36 cellular contexts compared by ENCODE assay signal in genomic region chr15:41856716-41857115, GRCh38.
"Had no signal": no experiment of that assay in that cellular context is flagged by ENCODE, and none has a peak within 500 bp of the region (broad histone marks: within the 10 kb centered on the region; RNA-seq: fewer than 3 reads in every experiment).

No MANE protein-coding gene starts in this region.

- H3K27ac Mint-ChIP-seq: activated B cell treated with CpG ODN at 0.5 μM for 24 hours; activated CD4-positive, alpha-beta memory T cell treated with anti-CD3 and anti-CD28 coated beads for 36 hours; activated CD4-positive, alpha-beta T cell treated with anti-CD3 and anti-CD28 coated beads, Interleukin-2, amount 10 ng/mL, durations not matched to agents 24 days and 14 days; activated CD8-positive, alpha-beta T cell treated with anti-CD3 and anti-CD28 coated beads for 36 hours; activated naive CD4-positive, alpha-beta T cell treated with anti-CD3 and anti-CD28 coated beads for 36 hours; activated naive CD4-positive, alpha-beta T cell treated with anti-CD3 and anti-CD28 coated beads, Interleukin-2, amount 50 U/mL, for 72 hours; activated naive CD8-positive, alpha-beta T cell treated with anti-CD3 and anti-CD28 coated beads for 36 hours; activated T-cell treated with anti-CD3 and anti-CD28 coated beads, Interleukin-2, amount 50 U/mL, for 72 hours; activated T-helper 1 cell treated with anti-CD3 and anti-CD28 coated beads, Interleukin-12 subunit alpha, Interleukin-12 subunit beta, Interleukin-2, Interleukin-4 antibody, amounts not matched to agents 30 ng/mL and 10 ng/mL and 1 ng/mL, durations not matched to agents 14 hours and 24 hours and 36 hours; activated T-helper 17 cell treated with anti-CD3 and anti-CD28 coated beads, Interleukin-2, amount 50 U/mL, for 72 hours; T-helper 1 cell treated with Interleukin-12 subunit alpha and Interleukin-12 subunit beta and Interleukin-4 antibody, amounts not matched to agents 30 μg/mL and 1 μg/mL, for 36 hours; T-helper 2 cell treated with Interferon-gamma antibody and Interleukin-4, amounts not matched to agents 5 μg/mL and 100 μg/mL, for 36 hours had no signal

- H3K36me3 Mint-ChIP-seq: activated CD4-positive, alpha-beta memory T cell treated with anti-CD3 and anti-CD28 coated beads for 36 hours; activated naive CD4-positive, alpha-beta T cell treated with anti-CD3 and anti-CD28 coated beads, Interleukin-2, amount 50 U/mL, for 72 hours; activated naive CD8-positive, alpha-beta T cell treated with anti-CD3 and anti-CD28 coated beads for 36 hours had no signal

- H3K27me3 ChIP-seq: adrenal gland, body of pancreas, brain microvascular endothelial cell, breast epithelium had no signal

- H3K9me3 Mint-ChIP-seq: activated B cell treated with CpG ODN at 0.5 μM for 24 hours; activated CD4-positive, alpha-beta memory T cell treated with anti-CD3 and anti-CD28 coated beads for 36 hours; activated CD4-positive, alpha-beta T cell treated with anti-CD3 and anti-CD28 coated beads, Interleukin-2, amount 10 ng/mL, durations not matched to agents 24 days and 14 days; activated CD8-positive, alpha-beta T cell treated with anti-CD3 and anti-CD28 coated beads for 36 hours; activated naive CD4-positive, alpha-beta T cell treated with anti-CD3 and anti-CD28 coated beads for 36 hours; activated naive CD4-positive, alpha-beta T cell treated with anti-CD3 and anti-CD28 coated beads, Interleukin-2, amount 50 U/mL, for 72 hours; activated naive CD8-positive, alpha-beta T cell treated with anti-CD3 and anti-CD28 coated beads for 36 hours; activated T-cell treated with anti-CD3 and anti-CD28 coated beads, Interleukin-2, amount 50 U/mL, for 4 hours; activated T-cell treated with anti-CD3 and anti-CD28 coated beads, Interleukin-2, amount 50 U/mL, for 72 hours; activated T-helper 1 cell treated with anti-CD3 and anti-CD28 coated beads, Interleukin-12 subunit alpha, Interleukin-12 subunit beta, Interleukin-2, Interleukin-4 antibody, amounts not matched to agents 30 ng/mL and 10 ng/mL and 1 ng/mL, durations not matched to agents 14 hours and 24 hours and 36 hours; activated T-helper 17 cell treated with anti-CD3 and anti-CD28 coated beads, Interleukin-2, amount 50 U/mL, for 72 hours; T-helper 1 cell treated with Interleukin-12 subunit alpha and Interleukin-12 subunit beta and Interleukin-4 antibody, amounts not matched to agents 30 μg/mL and 1 μg/mL, for 36 hours; T-helper 2 cell treated with Interferon-gamma antibody and Interleukin-4, amounts not matched to agents 5 μg/mL and 100 μg/mL, for 36 hours had no signal

- H3K4me3 Mint-ChIP-seq: activated B cell treated with CpG ODN at 0.5 μM for 24 hours; activated CD4-positive, alpha-beta memory T cell treated with anti-CD3 and anti-CD28 coated beads for 36 hours; activated CD4-positive, alpha-beta T cell treated with anti-CD3 and anti-CD28 coated beads, Interleukin-2, amount 10 ng/mL, durations not matched to agents 24 days and 14 days; activated CD8-positive, alpha-beta T cell treated with anti-CD3 and anti-CD28 coated beads for 36 hours; activated naive CD4-positive, alpha-beta T cell treated with anti-CD3 and anti-CD28 coated beads for 36 hours; activated naive CD8-positive, alpha-beta T cell treated with anti-CD3 and anti-CD28 coated beads for 36 hours; activated T-cell treated with anti-CD3 and anti-CD28 coated beads, Interleukin-2, amount 50 U/mL, for 4 hours; activated T-cell treated with anti-CD3 and anti-CD28 coated beads, Interleukin-2, amount 50 U/mL, for 72 hours; activated T-helper 1 cell treated with anti-CD3 and anti-CD28 coated beads, Interleukin-12 subunit alpha, Interleukin-12 subunit beta, Interleukin-2, Interleukin-4 antibody, amounts not matched to agents 30 ng/mL and 10 ng/mL and 1 ng/mL, durations not matched to agents 14 hours and 24 hours and 36 hours; activated T-helper 17 cell treated with anti-CD3 and anti-CD28 coated beads, Interleukin-2, amount 50 U/mL, for 72 hours; T-helper 1 cell treated with Interleukin-12 subunit alpha and Interleukin-12 subunit beta and Interleukin-4 antibody, amounts not matched to agents 30 μg/mL and 1 μg/mL, for 36 hours; T-helper 2 cell treated with Interferon-gamma antibody and Interleukin-4, amounts not matched to agents 5 μg/mL and 100 μg/mL, for 36 hours had no signal

- H3K4me1 ChIP-seq: adrenal gland, body of pancreas, breast epithelium had no signal

- H3K4me3 ChIP-seq: adrenal gland, body of pancreas, breast epithelium had no signal

- DNase-seq: activated B cell treated with CpG ODN at 0.5 μM for 24 hours; activated CD4-positive, alpha-beta memory T cell treated with anti-CD3 and anti-CD28 coated beads for 36 hours; activated CD4-positive, alpha-beta T cell treated with anti-CD3 and anti-CD28 coated beads for 4 hours; activated CD4-positive, alpha-beta T cell treated with anti-CD3 and anti-CD28 coated beads, Interleukin-2, amount 10 ng/mL, durations not matched to agents 24 days and 14 days; activated CD4-positive, alpha-beta T cell treated with anti-CD3 and anti-CD28 coated beads, Interleukin-2, amount 50 U/mL, for 1 hour; activated CD4-positive, alpha-beta T cell treated with anti-CD3 and anti-CD28 coated beads, Interleukin-2, amount 50 U/mL, for 4 hours; activated CD4-positive, CD25-positive, alpha-beta regulatory T cell treated with anti-CD3 and anti-CD28 coated beads, Interleukin-2, amount 50 U/mL, for 72 hours; activated CD8-positive, alpha-beta memory T cell treated with anti-CD3 and anti-CD28 coated beads, Interleukin-2, amount 50 U/mL, for 4 hours; activated CD8-positive, alpha-beta T cell treated with anti-CD3 and anti-CD28 coated beads for 36 hours; activated effector memory CD4-positive, alpha-beta T cell treated with anti-CD3 and anti-CD28 coated beads, Interleukin-2, amount 50 U/mL, for 16 hours; activated gamma-delta T cell treated with Interleukin-2 at 50 U/mL for 16 hours; activated naive CD4-positive, alpha-beta T cell; activated naive CD4-positive, alpha-beta T cell treated with anti-CD3 and anti-CD28 coated beads for 36 hours; activated naive CD4-positive, alpha-beta T cell treated with anti-CD3 and anti-CD28 coated beads, Interleukin-2, amount 50 U/mL, for 16 hours; activated naive CD8-positive, alpha-beta T cell treated with anti-CD3 and anti-CD28 coated beads for 36 hours; activated T-cell treated with anti-CD3 and anti-CD28 coated beads for 4 hours; activated T-cell treated with anti-CD3 and anti-CD28 coated beads, Interleukin-2, amount 50 U/mL, for 1 hour; activated T-cell treated with anti-CD3 and anti-CD28 coated beads, Interleukin-2, amount 50 U/mL, for 4 hours; activated T-cell treated with anti-CD3 and anti-CD28 coated beads, Interleukin-2, amount 50 U/mL, for 72 hours; adrenal gland; amniotic stem cell; aorta; body of pancreas; brain microvascular endothelial cell; central memory CD4-positive, alpha-beta T cell; T-helper 2 cell; T-helper 9 cell had no signal

- H3K9me3 ChIP-seq: adrenal gland, body of pancreas, breast epithelium had no signal

- H3K36me3 ChIP-seq: adrenal gland, brain microvascular endothelial cell, breast epithelium had no signal

- FAIRE-seq: astrocyte, TTC549 had no signal

- H3K27me3 Mint-ChIP-seq: activated B cell treated with CpG ODN at 0.5 μM for 24 hours; activated CD4-positive, alpha-beta memory T cell treated with anti-CD3 and anti-CD28 coated beads for 36 hours; activated CD4-positive, alpha-beta T cell treated with anti-CD3 and anti-CD28 coated beads, Interleukin-2, amount 10 ng/mL, durations not matched to agents 24 days and 14 days; activated CD8-positive, alpha-beta T cell treated with anti-CD3 and anti-CD28 coated beads for 36 hours; activated naive CD8-positive, alpha-beta T cell treated with anti-CD3 and anti-CD28 coated beads for 36 hours; activated T-helper 17 cell treated with anti-CD3 and anti-CD28 coated beads, Interleukin-2, amount 50 U/mL, for 72 hours had no signal

- H3K27ac ChIP-seq: adrenal gland, body of pancreas, brain microvascular endothelial cell, breast epithelium, VCaP had no signal

- H3K4me1 Mint-ChIP-seq: activated B cell treated with CpG ODN at 0.5 μM for 24 hours; activated T-helper 17 cell treated with anti-CD3 and anti-CD28 coated beads, Interleukin-2, amount 50 U/mL, for 72 hours had no signal
